Comparison of ENCODE assay signal across 10 cellular contexts in the genomic region with DNA sequence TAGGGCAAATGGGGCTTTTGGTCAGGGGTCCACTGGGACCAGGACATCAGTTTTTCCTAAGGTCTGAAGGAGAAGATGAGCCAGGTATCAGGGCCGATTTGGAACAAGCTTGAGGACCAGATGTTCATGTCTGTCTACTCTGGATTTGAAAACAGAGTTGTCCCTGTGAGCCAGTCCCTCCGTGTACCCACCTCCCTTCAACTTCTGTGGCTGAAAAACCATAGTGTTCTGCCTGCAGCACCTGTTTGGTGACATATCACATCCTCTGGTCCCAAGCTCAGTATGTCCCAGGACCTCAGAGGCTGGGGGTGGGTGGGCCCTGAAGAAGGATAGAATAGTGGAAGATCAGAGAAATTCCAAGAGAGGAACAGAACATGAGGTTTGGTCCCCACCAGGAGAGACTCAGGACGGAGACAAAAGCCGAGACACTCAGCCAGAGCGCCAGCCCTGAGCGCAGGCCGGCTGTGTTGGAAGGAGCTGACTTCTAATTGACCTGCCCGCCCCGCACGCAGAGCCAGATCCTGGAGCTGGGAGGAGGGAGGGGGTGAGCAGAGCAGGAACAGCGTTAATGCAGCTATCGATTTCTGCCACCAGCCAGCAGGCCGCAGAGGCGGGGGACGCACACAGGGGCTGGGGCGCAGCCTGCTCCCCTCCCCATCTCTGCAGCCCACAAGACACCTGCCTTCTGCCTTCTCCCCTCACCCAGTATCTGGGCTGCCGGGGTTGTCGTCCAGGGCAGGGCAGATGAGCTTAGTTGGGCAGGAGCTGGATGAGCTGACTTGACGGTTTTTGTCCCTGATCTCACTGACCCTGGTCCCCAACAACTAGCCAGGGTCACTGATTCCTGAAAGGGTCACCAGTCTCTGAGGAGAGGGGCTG. TPM values are rescaled to one million over a fixed set of nuclear protein-coding genes. Genes with fewer than 3 reads are reported as not detected.
DNase-seq lines count a peak whose midpoint lies in the region; TF ChIP-seq lines count a peak whose summit lies in the region.
"Had no signal": no experiment of that assay in that cellular context is flagged by ENCODE, and none has a peak within 500 bp of the region (broad histone marks: within the 10 kb centered on the region; RNA-seq: fewer than 3 reads in every experiment).

No MANE protein-coding gene starts in this region.

- H3K14ac ChIP-seq in trophoblast cell (ENCODE audit: low read length) = no peak overlapping the region

- H3K9ac ChIP-seq in trophoblast cell (ENCODE audit: low read length) = peak overlapping the region; percentile 38

- H2AK5ac ChIP-seq in trophoblast cell (ENCODE audit: low read length) = no peak overlapping the region

- peak overlapping the region; percentile 63 for H3K27ac ChIP-seq in cardiac muscle cell
- no peak overlapping the region for H3K27ac ChIP-seq in trophoblast cell (ENCODE audit: low read depth, low read length)
- H3K27ac ChIP-seq in uterus = peak overlapping the region in 1 of 2 donors; percentile 19
- H3K27ac ChIP-seq: HL-60 had no signal

- H3K18ac ChIP-seq in trophoblast cell (ENCODE audit: low read length) = no peak overlapping the region

- WGBS in trophoblast cell (ENCODE audit: extremely low coverage, insufficient coverage, insufficient read length) = no CpG with 5 or more reads among the region's 19 CpGs

- H2BK12ac ChIP-seq in trophoblast cell (ENCODE audit: low read length) = no peak overlapping the region

- peak overlapping the region; percentile 50 for H3K4ac ChIP-seq in trophoblast cell (ENCODE audit: low read depth, low read length)

- intact Hi-C loops in uterus (cut with DNase I; ENCODE audit: low total_unique reads) = no loop called here

- H3K27me3 ChIP-seq in BE2C (no peaks in the 10 kb centered on the region), cardiac muscle cell (no peaks in the 10 kb centered on the region), trophoblast cell (ENCODE audit: insufficient read depth, low read length) (no peaks in the 10 kb centered on the region), uterus (no peaks in the 10 kb centered on the region)

- TF ChIP-seq POLR2A in uterus (IDR thresholded peaks at IDR 0.05) = no peak

- no peak overlapping the region for H3K23ac ChIP-seq in trophoblast cell (ENCODE audit: low read length)

- H3K79me1 ChIP-seq in trophoblast cell (ENCODE audit: low read length) = peaks cover 2% of the 10 kb centered on the region

- peaks cover 32% of the 10 kb centered on the region for H3K36me3 ChIP-seq in BE2C
- peaks cover 9% of the 10 kb centered on the region for H3K36me3 ChIP-seq in cardiac muscle cell
- H3K36me3 ChIP-seq in trophoblast cell (ENCODE audit: control insufficient read depth in 1 of 2, insufficient read depth in 2 of 2, low read length in 2 of 2) = peaks cover 37 to 51% of the 10 kb centered on the region in 2 experiments
- no peaks in the 10 kb centered on the region for H3K36me3 ChIP-seq in uterus

- peak overlapping the region; percentile 12 for H3K4me3 ChIP-seq in BE2C (ENCODE audit: low read depth, low read length)
- H3K4me3 ChIP-seq in cardiac muscle cell = no peak overlapping the region
- no peak overlapping the region for H3K4me3 ChIP-seq in trophoblast cell (ENCODE audit: low read depth, low read length)
- H3K4me3 ChIP-seq in uterus = no peak overlapping the region

- no peak overlapping the region for H2AFZ ChIP-seq in trophoblast cell (ENCODE audit: insufficient read depth, low read length, poor library complexity)

- H3K4me1 ChIP-seq in BE2C (peaks cover 31% of the 10 kb centered on the region), cardiac muscle cell (ENCODE audit: low read depth) (peaks cover 24% of the 10 kb centered on the region), trophoblast cell (ENCODE audit: control insufficient read depth in 1 of 2, insufficient read depth in 2 of 2, low read length in 2 of 2) (peaks cover 11 to 23% of the 10 kb centered on the region in 2 experiments), uterus (peaks cover 0 to 7% of the 10 kb centered on the region in 2 donors)

- H3K79me2 ChIP-seq in trophoblast cell (ENCODE audit: control insufficient read depth, insufficient read depth, low read length, poor library complexity) = peaks cover 6% of the 10 kb centered on the region

- H4K8ac ChIP-seq in trophoblast cell (ENCODE audit: low read depth, low read length) = no peak overlapping the region

- H3K4me2 ChIP-seq in trophoblast cell (ENCODE audit: low read length) = no peak overlapping the region

- H3K9me3 ChIP-seq in BE2C (no peaks in the 10 kb centered on the region), cardiac muscle cell (ENCODE audit: low read depth) (no peaks in the 10 kb centered on the region), trophoblast cell (ENCODE audit: insufficient read depth, low read depth, low read length) (no peaks in the 10 kb centered on the region), uterus (no peaks in the 10 kb centered on the region)

- H4K12ac ChIP-seq in trophoblast cell (ENCODE audit: low read depth, low read length) = no peak overlapping the region

- DNase-seq in BE2C (peak; percentile 86), NCI-H2227 treated with DMSO at 0.1 percent for 48 hours (lab: John Stamatoyannopoulos, UW) (peak; percentile 48), cardiac muscle cell (ENCODE audit: low read depth in 1 of 2, low spot score in 1 of 2) (peak in 1 of 2 donors; percentile 65), trophoblast cell (no peak), uterus (no peak), activated gamma-delta T cell (lab: John Stamatoyannopoulos, UW) (no peak), HuH-7 (ENCODE audit: low spot score) (no peak), NCI-H1436 treated with DMSO at 0.1 percent for 48 hours (lab: John Stamatoyannopoulos, UW) (no peak)
- DNase-seq: CD4-positive, CD25-positive, alpha-beta regulatory T cell had no signal

- no peak overlapping the region for H4K91ac ChIP-seq in trophoblast cell (ENCODE audit: low read depth, low read length)

- no peak for TF ChIP-seq CTCF in BE2C (IDR thresholded peaks at IDR 0.05; ENCODE audit: low read depth, low read length)
- TF ChIP-seq CTCF in cardiac muscle cell (IDR thresholded peaks at IDR 0.05; ENCODE audit: low read depth, low read length) = no peak
- TF ChIP-seq CTCF in uterus (IDR thresholded peaks at IDR 0.05) = no peak

- no peak overlapping the region for H2BK120ac ChIP-seq in trophoblast cell (ENCODE audit: insufficient read depth, low read length, poor library complexity)

- H2BK5ac ChIP-seq in trophoblast cell (ENCODE audit: low read depth, low read length, poor library complexity) = no peak overlapping the region

RNA-seq across cellular contexts. Expression of a gene that starts 29.5 kb away (rescaled TPM):
- polyA plus RNA-seq in BE2C (2012; ENCODE audit: insufficient read depth, insufficient read length, low read depth) = 263 TPM
- total RNA-seq in cardiac muscle cell (91.9 and 122 TPM in 2 replicates), uterus (10 to 100 TPM in 3 of 4 donors, 1 to 10 TPM in 1; 3.3 to 51.3 (median 35.0) TPM)
- 70.4 and 79.4 TPM in 2 replicates for polyA plus RNA-seq in cardiac muscle cell
- polyA plus RNA-seq in trophoblast cell (2013) = 101 and 105 TPM in 2 replicates

Comparison
In these comparisons a context has a peak if more than half of its experiments do, and no peak if none do; other contexts are left out.
1. DNase-seq: peak in BE2C (single experiment) and NCI-H2227 treated with DMSO at 0.1 percent for 48 hours (single experiment); none in trophoblast cell (0 of 2), uterus (0 of 2), activated gamma-delta T cell (single experiment), HuH-7 (single experiment) and NCI-H1436 treated with DMSO at 0.1 percent for 48 hours (single experiment).